28 cellular contexts compared by ENCODE assay signal in genomic region chr9:98635374-98635773, GRCh38.
DNase-seq lines count a peak whose midpoint lies in the region; ATAC-seq, FAIRE-seq and TF ChIP-seq lines count a peak whose summit lies in the region.
"Had no signal": no experiment of that assay in that cellular context is flagged by ENCODE, and none has a peak within 500 bp of the region (broad histone marks: within the 10 kb centered on the region; RNA-seq: fewer than 3 reads in every experiment).

No MANE protein-coding gene starts in this region.

- DNase-seq in H54 (ENCODE audit: insufficient read length, low spot score), result peak; percentile 35
- DNase-seq in PC-3, result peak; percentile 68
- DNase-seq in mammary epithelial cell, result peak; percentile 67
- peak; percentile 2 for DNase-seq in kidney glomerular epithelial cell (lab: John Stamatoyannopoulos, UW)
- no peak for DNase-seq in amygdala (lab: John Stamatoyannopoulos, UW)
- no peak for DNase-seq in iPS-NIHi11 (ENCODE audit: low spot score)
- DNase-seq in NCI-H2227 treated with DMSO at 0.1 percent for 48 hours (lab: John Stamatoyannopoulos, UW), result no peak
- DNase-seq: activated CD4-positive, alpha-beta memory T cell treated with anti-CD3 and anti-CD28 coated beads for 36 hours; activated T-cell treated with anti-CD3 and anti-CD28 coated beads, Interleukin-2, amount 50 U/mL, for 72 hours; C1 segment of cervical spinal cord; cerebellar nuclear complex; DMS79 treated with DMSO at 0.1 percent for 48 hours; hypothalamus; immature natural killer cell; Karpas-422; left ventricle myocardium inferior; mesendoderm; NCI-H146; NCI-H2107; SK-N-SH; stimulated activated naive CD4-positive, alpha-beta T cell treated with Interleukin-2 at 50 U/mL for 16 hours; T-helper 2 cell; upper lobe of right lung had no signal

- peaks cover 5% of the 10 kb centered on the region for H3K4me1 ChIP-seq in PC-3 (ENCODE audit: insufficient read depth, low read length)
- H3K4me1 ChIP-seq in mammary epithelial cell (ENCODE audit: insufficient read depth, low read length), result peaks cover 3% of the 10 kb centered on the region
- H3K4me1 ChIP-seq: left ventricle myocardium inferior, upper lobe of right lung had no signal

- H3K27me3 ChIP-seq in PC-3 (ENCODE audit: low read length), result no peaks in the 10 kb centered on the region
- H3K27me3 ChIP-seq in mammary epithelial cell (ENCODE audit: insufficient read depth, low read length), result no peaks in the 10 kb centered on the region
- H3K27me3 ChIP-seq: upper lobe of right lung had no signal

- no peaks in the 10 kb centered on the region for H3K9me2 ChIP-seq in PC-3 (replicated peaks; ENCODE audit: low read length)
- H3K9me2 ChIP-seq: SK-N-SH had no signal

- 46% methylated on average over 2 of the region's 2 CpGs for WGBS in mammary epithelial cell (ENCODE audit: low coverage, missing lambda C conversion rate)

- BruUV-seq in PC-3 (replicated peaks; lab: Mats Ljungman, UMichigan) (no TSS peak), mammary epithelial cell (replicated peaks; lab: Mats Ljungman, UMichigan) (no TSS peak)

- H3F3A ChIP-seq in PC-3 (ENCODE audit: low read length, unreplicated experiment), result no peaks in the 10 kb centered on the region

- no peaks in the 10 kb centered on the region for H3K9me3 ChIP-seq in PC-3 (ENCODE audit: low read length)
- no peaks in the 10 kb centered on the region for H3K9me3 ChIP-seq in mammary epithelial cell (replicated peaks; ENCODE audit: insufficient read depth, low read length)
- H3K9me3 ChIP-seq: left ventricle myocardium inferior, SK-N-SH, upper lobe of right lung had no signal

- H3K9ac ChIP-seq in PC-3 (ENCODE audit: low read length) (no peak overlapping the region), mammary epithelial cell (ENCODE audit: insufficient read depth, low read length) (no peak overlapping the region)
- H3K9ac ChIP-seq: SK-N-SH had no signal

- no peak overlapping the region; the same call in 1 of the 2 replicates for H2AFZ ChIP-seq in PC-3 (ENCODE audit: low read length)
- no peak overlapping the region for H2AFZ ChIP-seq in mammary epithelial cell (ENCODE audit: low read depth, low read length)
- H2AFZ ChIP-seq: GM23338 had no signal

- no peak for TF ChIP-seq CTCF in PC-3 (conservative IDR thresholded peaks at IDR 0.05; ENCODE audit: low read depth, low read length)
- TF ChIP-seq CTCF in mammary epithelial cell (conservative IDR thresholded peaks at IDR 0.05 in 1 of 2, IDR thresholded peaks at IDR 0.05 in 1 of 2; ENCODE audit: extremely low read depth in 1 of 2, insufficient read depth in 1 of 2, low read depth in 1 of 2, low read length in 2 of 2), result no peak

- peak; percentile 93 for ATAC-seq in PC-3
- ATAC-seq in HG03571 (IDR thresholded peaks at IDR 0.05; ENCODE audit: unreplicated experiment), result no peak
- ATAC-seq: activated CD4-positive, CD25-positive, alpha-beta regulatory T cell treated with anti-CD3 and anti-CD28 coated beads, Interleukin-2, amount 50 U/mL, for 24 hours; activated T-cell treated with anti-CD3 and anti-CD28 coated beads, Interleukin-2, amount 50 U/mL, for 72 hours; GM23338; upper lobe of right lung had no signal

- in situ Hi-C loops in mammary epithelial cell (cut with MboI; ENCODE audit: low sequenced_read_pairs in 2 of 2), result no loop called here

- H3K79me2 ChIP-seq in PC-3 (ENCODE audit: low read length) (no peaks in the 10 kb centered on the region), mammary epithelial cell (ENCODE audit: insufficient read depth, low read length) (no peaks in the 10 kb centered on the region)

- H4K20me1 ChIP-seq in PC-3 (ENCODE audit: low read length), result no peaks in the 10 kb centered on the region
- H4K20me1 ChIP-seq in mammary epithelial cell (ENCODE audit: insufficient read depth, low read length), result no peaks in the 10 kb centered on the region

- peak; percentile 30 for FAIRE-seq in H54 (lab: Jason Lieb, UNC)
- FAIRE-seq: endometrium had no signal

- no peaks in the 10 kb centered on the region for H3K36me3 ChIP-seq in PC-3 (ENCODE audit: low read depth, low read length)
- H3K36me3 ChIP-seq in mammary epithelial cell (ENCODE audit: insufficient read depth, low read length), result no peaks in the 10 kb centered on the region
- H3K36me3 ChIP-seq: left ventricle myocardium inferior, upper lobe of right lung had no signal

- no peak overlapping the region for H3K4me2 ChIP-seq in PC-3 (ENCODE audit: low read length)
- no peak overlapping the region for H3K4me2 ChIP-seq in mammary epithelial cell (ENCODE audit: insufficient read depth, low read depth, low read length)
- H3K4me2 ChIP-seq: GM23338, SK-N-SH, smooth muscle cell had no signal

- TF ChIP-seq POLR2A in H54 (IDR thresholded peaks at IDR 0.05; ENCODE audit: low read depth, low read length), result no peak

- intact Hi-C loops in PC-3 (cut with micrococcal nuclease) (no loop called here), mammary epithelial cell (cut with micrococcal nuclease) (no loop called here)

- H3K27ac ChIP-seq in PC-3 (ENCODE audit: low read length), result no peak overlapping the region
- no peak overlapping the region for H3K27ac ChIP-seq in mammary epithelial cell (ENCODE audit: insufficient read depth, low read depth, low read length)
- H3K27ac ChIP-seq: left ventricle myocardium inferior, upper lobe of right lung had no signal

- H3K4me3 ChIP-seq in PC-3 (ENCODE audit: low read length) (no peak overlapping the region), mammary epithelial cell (replicated peaks in 1 of 3; ENCODE audit: insufficient read depth in 1 of 3, low read depth in 2 of 3, low read length in 3 of 3) (no peak overlapping the region)
- H3K4me3 ChIP-seq: GM23338, left ventricle myocardium inferior, smooth muscle cell, upper lobe of right lung had no signal

- POLR2A ChIA-PET in PC-3 (lab: Charles Lee; ENCODE audit: unreplicated experiment), result no interaction called here

- CTCF ChIA-PET in PC-3 (lab: Charles Lee), result no interaction called here
- CTCF ChIA-PET in mammary epithelial cell (lab: Charles Lee; ENCODE audit: low non-redundant PET), result no interaction called here

- dilution Hi-C loops in mammary epithelial cell (cut with HindIII; ENCODE audit: low sequenced_read_pairs), result no loop called here

Comparison
In these comparisons a context has a peak if more than half of its experiments do, and no peak if none do; other contexts are left out.
1. DNase-seq: peak in H54 (single experiment), PC-3 (single experiment), mammary epithelial cell (single experiment) and kidney glomerular epithelial cell (single experiment); none in amygdala (0 of 56), iPS-NIHi11 (single experiment) and NCI-H2227 treated with DMSO at 0.1 percent for 48 hours (single experiment).